In the genomic region with DNA sequence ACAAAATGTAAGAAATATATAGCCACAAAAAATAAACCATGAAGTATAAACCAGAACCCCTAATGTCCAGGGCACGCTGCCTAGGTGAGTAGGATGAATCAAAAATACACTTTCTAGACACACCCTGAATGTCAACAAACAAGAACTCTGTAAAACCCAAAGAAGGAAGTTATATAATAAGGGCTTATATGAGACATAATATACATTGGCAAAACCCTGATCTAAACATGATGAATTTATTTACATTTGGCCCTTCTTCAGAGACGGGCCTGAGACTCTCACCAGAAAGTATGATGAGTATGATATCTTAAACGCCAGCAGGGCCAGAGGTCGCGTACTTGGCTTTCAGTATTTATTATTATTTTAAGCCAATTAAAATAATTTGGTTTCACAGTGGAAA, we compare ENCODE assay signal across 23 cellular contexts.
DNase-seq lines count a peak whose midpoint lies in the region; ATAC-seq and TF ChIP-seq lines count a peak whose summit lies in the region.
"Had no signal": no experiment of that assay in that cellular context is flagged by ENCODE, and none has a peak within 500 bp of the region (broad histone marks: within the 10 kb centered on the region; RNA-seq: fewer than 3 reads in every experiment).

No MANE protein-coding gene starts in this region.

- no peak overlapping the region for H3K14ac ChIP-seq in IMR-90 (replicated peaks; ENCODE audit: low read depth, low read length)

- no peak overlapping the region for H4K5ac ChIP-seq in IMR-90 (ENCODE audit: low read depth, low read length)

- H4K20me1 ChIP-seq in IMR-90 (ENCODE audit: insufficient read depth, low read length), result no peaks in the 10 kb centered on the region

- POLR2A ChIA-PET in IMR-90 (lab: Charles Lee; ENCODE audit: unreplicated experiment) (interaction anchor here (0.7 kb wide), 1 partner anchor 130 kb away, joined by 3 read pairs; no protein-coding TSS in a partner anchor), RWPE1 (lab: Yijun Ruan, JAX; ENCODE audit: low non-redundant PET) (interaction anchor here (0.6 kb wide), 1 partner anchor 162 kb away, joined by 10 read pairs; no protein-coding TSS in a partner anchor)

- H3K4ac ChIP-seq in IMR-90 (ENCODE audit: low read depth, low read length), result no peak overlapping the region

- BruUV-seq in IMR-90 (replicated peaks; lab: Mats Ljungman, UMichigan), result no TSS peak

- H2AK5ac ChIP-seq in IMR-90 (ENCODE audit: low read depth, low read length), result no peak overlapping the region

- no peaks in the 10 kb centered on the region for H3K9me1 ChIP-seq in IMR-90 (ENCODE audit: insufficient read depth, low read length)

- no peak overlapping the region for H2BK15ac ChIP-seq in IMR-90 (ENCODE audit: low read depth, low read length)

- H3K27ac ChIP-seq in IMR-90 (ENCODE audit: insufficient read depth, low read length) (no peak overlapping the region), ascending aorta (peak overlapping the region; percentile 36 to 47), RWPE1 (no peak overlapping the region)
- H3K27ac ChIP-seq: HL-60, lower lobe of right lung, parathyroid adenoma, thyroid gland had no signal

- H3K56ac ChIP-seq in IMR-90 (ENCODE audit: extremely low read depth, insufficient read depth, low read length), result no peak overlapping the region; the same call in 1 of the 2 replicates

- in situ Hi-C loops in IMR-90 (cut with MboI; ENCODE audit: low sequenced_read_pairs), result no loop called here

- H3K36me3 ChIP-seq in IMR-90 (ENCODE audit: control insufficient read depth, insufficient read depth, low read length) (no peaks in the 10 kb centered on the region), ascending aorta (no peaks in the 10 kb centered on the region)
- H3K36me3 ChIP-seq: lower lobe of right lung, thyroid gland had no signal

- H2AK9ac ChIP-seq in IMR-90 (replicated peaks; ENCODE audit: low read depth, low read length, poor library complexity), result no peak overlapping the region

- no peak overlapping the region for H2BK5ac ChIP-seq in IMR-90 (ENCODE audit: low read depth, low read length, poor library complexity, severe bottlenecking)

- no peak overlapping the region for H3K4me3 ChIP-seq in IMR-90 (ENCODE audit: insufficient read depth, low read depth, low read length)
- H3K4me3 ChIP-seq in ascending aorta, result no peak overlapping the region
- H3K4me3 ChIP-seq in fibroblast of mammary gland (ENCODE audit: control insufficient read depth, low read depth, low read length), result no peak overlapping the region
- H3K4me3 ChIP-seq: lower lobe of right lung, thyroid gland had no signal

- no peak overlapping the region; the same call in 1 of the 2 replicates for H3K18ac ChIP-seq in IMR-90 (ENCODE audit: low read depth, low read length)

- TF ChIP-seq POLR2A in IMR-90 (IDR thresholded peaks at IDR 0.05; ENCODE audit: low read depth, low read length), result no peak

- dilution Hi-C loops in IMR-90 (cut with HindIII; ENCODE audit: low sequenced_read_pairs, unreplicated experiment), result no loop called here

- no peak overlapping the region for H3K23ac ChIP-seq in IMR-90 (ENCODE audit: low read depth, low read length)

- intact Hi-C loops in IMR-90 (cut with micrococcal nuclease) (no loop called here), ascending aorta (cut with DNase I) (no loop called here)

- H3K27me3 ChIP-seq in IMR-90 (ENCODE audit: control insufficient read depth, insufficient read depth, low read length) (no peaks in the 10 kb centered on the region), ascending aorta (no peaks in the 10 kb centered on the region)
- H3K27me3 ChIP-seq: thyroid gland had no signal

- no peak overlapping the region for H4K91ac ChIP-seq in IMR-90 (ENCODE audit: insufficient read depth, low read depth, low read length)

- CTCF ChIA-PET in IMR-90 (lab: Yijun Ruan, JAX), result interaction anchor here (1.0 kb wide), 1 partner anchor 23 kb away, joined by 3 read pairs; no protein-coding TSS in a partner anchor
- CTCF ChIA-PET in RWPE1 (lab: Yijun Ruan, JAX), result interaction anchor here (0.6 kb wide), 4 partner anchors 22 to 754 kb away, joined by 3 to 5 read pairs (median 3); no protein-coding TSS in a partner anchor

- H2AFZ ChIP-seq in IMR-90 (replicated peaks; ENCODE audit: low read length, poor library complexity), result no peak overlapping the region
- H2AFZ ChIP-seq: parathyroid adenoma had no signal

- H3K9me3 ChIP-seq in IMR-90 (ENCODE audit: control insufficient read depth, insufficient read depth, low read length) (no peaks in the 10 kb centered on the region; the same call in 1 of the 2 replicates), ascending aorta (no peaks in the 10 kb centered on the region)
- H3K9me3 ChIP-seq: lower lobe of right lung, thyroid gland had no signal

- H3K4me2 ChIP-seq in IMR-90 (ENCODE audit: low read depth, low read length), result no peak overlapping the region

- TF ChIP-seq RAD21 in IMR-90 (IDR thresholded peaks at IDR 0.05; ENCODE audit: low read length), result no peak

- TF ChIP-seq CTCF in IMR-90 (conservative IDR thresholded peaks at IDR 0.05; ENCODE audit: low read depth, low read length), result no peak
- no peak for TF ChIP-seq CTCF in ascending aorta (IDR thresholded peaks at IDR 0.05)
- no peak for TF ChIP-seq CTCF in fibroblast of mammary gland (conservative IDR thresholded peaks at IDR 0.05; ENCODE audit: control insufficient read depth, insufficient read depth, low read depth, low read length)
- no peak for TF ChIP-seq CTCF in RWPE1 (conservative IDR thresholded peaks at IDR 0.05; ENCODE audit: low read depth)

- H2BK120ac ChIP-seq in IMR-90 (ENCODE audit: low read depth, low read length), result no peak overlapping the region

- peaks cover 0 to 3% of the 10 kb centered on the region in 2 experiments; a peak in 1 of 4 replicates for H3K79me1 ChIP-seq in IMR-90 (ENCODE audit: low read depth in 1 of 2, low read length in 2 of 2)

- H4K8ac ChIP-seq in IMR-90 (ENCODE audit: low read depth in 2 of 2, low read length in 2 of 2), result no peak overlapping the region

- ATAC-seq in IMR-90 (ENCODE audit: low read depth) (peak; percentile 73), GM18867 (IDR thresholded peaks at IDR 0.05; ENCODE audit: unreplicated experiment) (no peak)
- ATAC-seq: lower lobe of right lung; right cardiac atrium; stimulated activated naive CD8-positive, alpha-beta T cell treated with anti-CD3 and anti-CD28 coated beads, Interleukin-15, amount 100 ng/mL, for 72 hours; T-cell had no signal

- DNase-seq in IMR-90 (peak; percentile 81), ascending aorta (ENCODE audit: low spot score in 2 of 2) (no peak), fibroblast of mammary gland (ENCODE audit: low read depth) (peak; percentile 72), RWPE1 (ENCODE audit: low spot score) (no peak), A172 (ENCODE audit: low spot score) (no peak), NCI-H69 (lab: John Stamatoyannopoulos, UW) (no peak)
- DNase-seq: activated CD4-positive, alpha-beta memory T cell treated with anti-CD3 and anti-CD28 coated beads, Interleukin-2, amount 10 ng/mL, durations not matched to agents 7 days and 5 days; cerebellar nuclear complex; erythroblast; kidney; lower lobe of right lung; NCI-H1105 treated with DMSO at 0.1 percent for 48 hours; NCI-H2081; NCI-H345; nephron progenitor cell; SIG-M5; stimulated activated naive CD8-positive, alpha-beta T cell treated with anti-CD3 and anti-CD28 coated beads, Interleukin-15, amount 100 ng/mL, for 72 hours; T-cell; thyroid gland had no signal

- no peak overlapping the region for H2BK20ac ChIP-seq in IMR-90 (ENCODE audit: low read depth, low read length)

- H3K9ac ChIP-seq in IMR-90 (ENCODE audit: low read depth, low read length), result no peak overlapping the region
- H3K9ac ChIP-seq: parathyroid adenoma had no signal

- peaks cover 12% of the 10 kb centered on the region; the same call in 1 of the 2 replicates for H3K4me1 ChIP-seq in IMR-90 (ENCODE audit: control insufficient read depth, insufficient read depth, low read length)
- peaks cover 0 to 7% of the 10 kb centered on the region in 2 donors for H3K4me1 ChIP-seq in ascending aorta
- H3K4me1 ChIP-seq: lower lobe of right lung, parathyroid adenoma had no signal

- WGBS in IMR-90 (ENCODE audit: extremely low coverage in 2 of 2, insufficient read length in 1 of 2), 2 experiments, result no CpG with 5 or more reads among the region's 5 CpGs

TF ChIP-seq in IMR-90, 13 proteins besides CTCF, POLR2A, EP300 and RAD21:
- no peak for TF ChIP-seq RCOR1 (IDR thresholded peaks at IDR 0.05; ENCODE audit: insufficient replicate concordance, low read length)
- TF ChIP-seq RFX5 (IDR thresholded peaks at IDR 0.05; ENCODE audit: low read depth, low read length), result no peak
- no peak for TF ChIP-seq MXI1 (IDR thresholded peaks at IDR 0.05; ENCODE audit: borderline replicate concordance, low read depth, low read length)
- no peak for TF ChIP-seq FOS (IDR thresholded peaks at IDR 0.05; ENCODE audit: low read depth, low read length)
- no peak for TF ChIP-seq MAZ (IDR thresholded peaks at IDR 0.05; ENCODE audit: borderline replicate concordance, low read depth, low read length)
- TF ChIP-seq, protein P1, sequence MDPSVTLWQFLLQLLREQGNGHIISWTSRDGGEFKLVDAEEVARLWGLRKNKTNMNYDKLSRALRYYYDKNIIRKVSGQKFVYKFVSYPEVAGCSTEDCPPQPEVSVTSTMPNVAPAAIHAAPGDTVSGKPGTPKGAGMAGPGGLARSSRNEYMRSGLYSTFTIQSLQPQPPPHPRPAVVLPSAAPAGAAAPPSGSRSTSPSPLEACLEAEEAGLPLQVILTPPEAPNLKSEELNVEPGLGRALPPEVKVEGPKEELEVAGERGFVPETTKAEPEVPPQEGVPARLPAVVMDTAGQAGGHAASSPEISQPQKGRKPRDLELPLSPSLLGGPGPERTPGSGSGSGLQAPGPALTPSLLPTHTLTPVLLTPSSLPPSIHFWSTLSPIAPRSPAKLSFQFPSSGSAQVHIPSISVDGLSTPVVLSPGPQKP (IDR thresholded peaks at IDR 0.05; ENCODE audit: borderline replicate concordance, low read depth, low read length), result no peak
- TF ChIP-seq, protein P2, sequence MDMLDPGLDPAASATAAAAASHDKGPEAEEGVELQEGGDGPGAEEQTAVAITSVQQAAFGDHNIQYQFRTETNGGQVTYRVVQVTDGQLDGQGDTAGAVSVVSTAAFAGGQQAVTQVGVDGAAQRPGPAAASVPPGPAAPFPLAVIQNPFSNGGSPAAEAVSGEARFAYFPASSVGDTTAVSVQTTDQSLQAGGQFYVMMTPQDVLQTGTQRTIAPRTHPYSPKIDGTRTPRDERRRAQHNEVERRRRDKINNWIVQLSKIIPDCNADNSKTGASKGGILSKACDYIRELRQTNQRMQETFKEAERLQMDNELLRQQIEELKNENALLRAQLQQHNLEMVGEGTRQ (IDR thresholded peaks at IDR 0.05; ENCODE audit: low read depth, low read length), result no peak
- TF ChIP-seq BHLHE40 (IDR thresholded peaks at IDR 0.05; ENCODE audit: low read depth, low read length), result no peak
- TF ChIP-seq CHD1 (IDR thresholded peaks at IDR 0.05; ENCODE audit: low read depth, low read length), result no peak
- TF ChIP-seq SMC3 (IDR thresholded peaks at IDR 0.05; ENCODE audit: low read depth, low read length), result no peak
- no peak for TF ChIP-seq NFE2L2 (IDR thresholded peaks at IDR 0.05; ENCODE audit: low read depth, low read length)
- no peak for TF ChIP-seq CEBPB (IDR thresholded peaks at IDR 0.05; ENCODE audit: low read depth, low read length)
- no peak for TF ChIP-seq MAFK (IDR thresholded peaks at IDR 0.05; ENCODE audit: low read depth, low read length)

Comparison
In these comparisons a context has a peak if more than half of its experiments do, and no peak if none do; other contexts are left out.
1. DNase-seq: peak in IMR-90 (single experiment) and fibroblast of mammary gland (single experiment); none in ascending aorta (0 of 2), RWPE1 (single experiment), A172 (single experiment) and NCI-H69 (single experiment).
2. H3K27ac ChIP-seq: peak in ascending aorta (2 of 2); none in IMR-90 (single experiment) and RWPE1 (single experiment).